ENCODE assay signal across 8 cellular contexts in genomic region chr12:77685112-77685511, GRCh38.
DNase-seq lines count a peak whose midpoint lies in the region; ATAC-seq and TF ChIP-seq lines count a peak whose summit lies in the region.

No MANE protein-coding gene starts in this region.

- no peaks in the 10 kb centered on the region for H3K9me3 ChIP-seq in SU-DHL-6 (ENCODE audit: insufficient read depth, low read length)

- no peak overlapping the region for H3K4me3 ChIP-seq in SU-DHL-6 (ENCODE audit: insufficient read depth, low read length, poor library complexity, severe bottlenecking)

- peak; percentile 26 for TF ChIP-seq CTCF in SU-DHL-6 (IDR thresholded peaks at IDR 0.05; ENCODE audit: insufficient read depth, low read length, poor library complexity, severe bottlenecking)
- no peak for TF ChIP-seq CTCF in omental fat pad (IDR thresholded peaks at IDR 0.05)

- H3K36me3 ChIP-seq in SU-DHL-6 (ENCODE audit: low read length), result no peaks in the 10 kb centered on the region

- no peak overlapping the region for H3K4me2 ChIP-seq in SU-DHL-6 (ENCODE audit: low read depth, low read length, poor library complexity, severe bottlenecking)

- no peaks in the 10 kb centered on the region for H3K27me3 ChIP-seq in SU-DHL-6 (ENCODE audit: low read length)

- no peaks in the 10 kb centered on the region for H3F3A ChIP-seq in SU-DHL-6 (ENCODE audit: insufficient read depth)

- no peaks in the 10 kb centered on the region for H3K9me2 ChIP-seq in SU-DHL-6 (replicated peaks; ENCODE audit: insufficient read depth, low read length)

- no peaks in the 10 kb centered on the region for H3K79me2 ChIP-seq in SU-DHL-6 (ENCODE audit: insufficient read depth, low read length)

- DNase-seq in stimulated activated CD4-positive, alpha-beta T cell treated with anti-CD3 and anti-CD28 coated beads, Interleukin-15, amount 100 ng/mL, for 24 hours, result peak; percentile 6
- DNase-seq in stimulated activated CD4-positive, alpha-beta T cell treated with anti-CD3 and anti-CD28 coated beads, Interleukin-4, amount 100 ng/mL, for 24 hours, result no peak
- DNase-seq in NCI-H146 (lab: John Stamatoyannopoulos, UW) (peak; percentile 61), fibroblast of the conjunctiva (ENCODE audit: low read depth) (peak; percentile 85), omental fat pad (ENCODE audit: low spot score) (no peak)
- DNase-seq in activated effector memory CD4-positive, alpha-beta T cell treated with anti-CD3 and anti-CD28 coated beads, Interleukin-2, amount 50 U/mL, for 16 hours, result no peak

- H4K20me1 ChIP-seq in SU-DHL-6 (ENCODE audit: low read depth, low read length), result no peaks in the 10 kb centered on the region

- H3K27ac ChIP-seq in SU-DHL-6 (ENCODE audit: low read depth, low read length), result no peak overlapping the region

- no peak overlapping the region for H3K9ac ChIP-seq in SU-DHL-6 (ENCODE audit: low read length)

- ATAC-seq in HG02884 (IDR thresholded peaks at IDR 0.05; ENCODE audit: unreplicated experiment) (peak; percentile 71), omental fat pad (ENCODE audit: low FRiP score) (peak; percentile 76)

- H2AFZ ChIP-seq in SU-DHL-6 (ENCODE audit: low read depth, low read length, severe bottlenecking), result no peak overlapping the region

Comparison
In these comparisons a context has a peak if more than half of its experiments do, and no peak if none do; other contexts are left out.
1. DNase-seq: peak in stimulated activated CD4-positive, alpha-beta T cell treated with anti-CD3 and anti-CD28 coated beads, Interleukin-15, amount 100 ng/mL, for 24 hours (single experiment), NCI-H146 (single experiment) and fibroblast of the conjunctiva (single experiment); none in stimulated activated CD4-positive, alpha-beta T cell treated with anti-CD3 and anti-CD28 coated beads, Interleukin-4, amount 100 ng/mL, for 24 hours (single experiment), omental fat pad (single experiment) and activated effector memory CD4-positive, alpha-beta T cell treated with anti-CD3 and anti-CD28 coated beads, Interleukin-2, amount 50 U/mL, for 16 hours (single experiment).